In the genomic region with DNA sequence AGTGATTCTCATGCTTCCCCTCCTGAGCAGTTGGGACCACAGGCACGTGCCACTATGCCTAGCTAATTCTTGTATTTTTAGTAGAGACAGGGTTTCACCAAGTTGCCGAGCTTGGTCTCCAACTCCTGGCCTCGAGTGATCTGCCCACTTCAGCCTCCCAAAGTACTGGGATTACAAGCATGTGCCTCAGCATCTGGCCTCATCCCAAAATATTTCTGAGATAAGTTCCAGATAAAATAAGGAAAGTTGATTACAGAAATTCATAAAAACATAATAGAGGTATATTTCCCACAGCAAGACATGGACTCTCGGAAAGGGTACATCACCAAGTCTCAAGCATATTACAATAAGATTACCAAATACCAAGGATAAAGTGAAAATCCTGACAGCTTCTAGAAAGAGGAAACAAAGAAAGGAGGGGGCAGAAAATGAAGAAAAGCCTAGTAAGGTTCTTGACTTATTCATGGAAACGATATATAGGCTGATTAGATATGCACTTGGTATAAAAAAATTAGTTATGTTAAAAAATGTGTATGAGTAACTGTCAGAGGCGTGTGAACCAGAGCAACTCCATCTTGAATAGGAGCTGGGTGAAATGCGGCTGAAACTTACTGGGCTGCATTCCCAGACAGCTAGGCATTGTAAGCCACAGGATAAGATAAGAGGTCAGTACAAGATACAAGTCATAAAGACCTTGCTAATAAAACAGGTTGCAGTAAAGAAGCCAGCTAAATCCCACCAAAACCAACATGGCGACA, we compare ENCODE assay signal across 23 cellular contexts. TPM values are rescaled to one million over a fixed set of nuclear protein-coding genes. Genes with fewer than 3 reads are reported as not detected.
"Had no signal": no experiment of that assay in that cellular context is flagged by ENCODE, and none has a peak within 500 bp of the region (broad histone marks: within the 10 kb centered on the region; RNA-seq: fewer than 3 reads in every experiment).

No MANE protein-coding gene starts in this region.

- H3K27me3 ChIP-seq: ascending aorta, breast epithelium, pancreas, stomach, tibial artery had no signal

- H3K27ac ChIP-seq: ascending aorta, breast epithelium, left ventricle myocardium inferior, neutrophil, pancreas, prostate gland, skin epidermis, stomach, tibial artery had no signal

- H3K4me3 ChIP-seq: ascending aorta, breast epithelium, left ventricle myocardium inferior, lung, pancreas, prostate gland, skin epidermis, stomach, tibial artery had no signal

- H3K4me1 ChIP-seq: breast epithelium, left ventricle myocardium inferior, pancreas, prostate gland had no signal

- H3K36me3 ChIP-seq: ascending aorta, breast epithelium, left ventricle myocardium inferior, neutrophil, pancreas, prostate gland, stomach, tibial artery had no signal

- DNase-seq: activated CD4-positive, alpha-beta memory T cell treated with anti-CD3 and anti-CD28 coated beads, Interleukin-2, amount 10 ng/mL, durations not matched to agents 7 days and 5 days; activated CD4-positive, alpha-beta T cell treated with anti-CD3 and anti-CD28 coated beads for 1 hour; activated CD4-positive, alpha-beta T cell treated with anti-CD3 and anti-CD28 coated beads, Interleukin-2, amount 10 ng/mL, durations not matched to agents 7 days and 5 days; activated T-cell treated with anti-CD3 and anti-CD28 coated beads, Interleukin-2, amount 50 U/mL, for 48 hours; endodermal cell; islet precursor cell; left ventricle myocardium inferior; pancreas; retina; stimulated activated CD4-positive, alpha-beta T cell treated with anti-CD3 and anti-CD28 coated beads, Interleukin-1b, Interleukin-23, amount 100 ng/mL, for 48 hours; stimulated activated naive B cell treated with anti-CD40 and anti-IgM and Interleukin-4, amounts not matched to agents 10 μg/mL and 1 μg/mL and 100 μg/mL, for 72 hours; stomach; T-helper 17 cell; T1000; tibial artery had no signal

- ATAC-seq: esophagus mucosa; sciatic nerve; stimulated activated naive B cell treated with anti-CD40 and anti-IgM and Interleukin-4, amounts not matched to agents 10 μg/mL and 1 μg/mL and 100 μg/mL, for 72 hours; T-helper 17 cell had no signal

- H3K9me3 ChIP-seq: ascending aorta, breast epithelium, left ventricle myocardium inferior, neutrophil, pancreas, prostate gland, stomach, tibial artery had no signal

RNA-seq across cellular contexts. Expression of a gene that starts 35.0 kb away (rescaled TPM):
- total RNA-seq: activated CD4-positive, alpha-beta memory T cell treated with anti-CD3 and anti-CD28 coated beads, Interleukin-2, amount 10 ng/mL, durations not matched to agents 7 days and 5 days; activated CD4-positive, alpha-beta T cell treated with anti-CD3 and anti-CD28 coated beads, Interleukin-2, amount 10 ng/mL, durations not matched to agents 7 days and 5 days; ascending aorta; esophagus mucosa had no signal
